Comparison of ENCODE assay signal across 10 cellular contexts in the genomic region with DNA sequence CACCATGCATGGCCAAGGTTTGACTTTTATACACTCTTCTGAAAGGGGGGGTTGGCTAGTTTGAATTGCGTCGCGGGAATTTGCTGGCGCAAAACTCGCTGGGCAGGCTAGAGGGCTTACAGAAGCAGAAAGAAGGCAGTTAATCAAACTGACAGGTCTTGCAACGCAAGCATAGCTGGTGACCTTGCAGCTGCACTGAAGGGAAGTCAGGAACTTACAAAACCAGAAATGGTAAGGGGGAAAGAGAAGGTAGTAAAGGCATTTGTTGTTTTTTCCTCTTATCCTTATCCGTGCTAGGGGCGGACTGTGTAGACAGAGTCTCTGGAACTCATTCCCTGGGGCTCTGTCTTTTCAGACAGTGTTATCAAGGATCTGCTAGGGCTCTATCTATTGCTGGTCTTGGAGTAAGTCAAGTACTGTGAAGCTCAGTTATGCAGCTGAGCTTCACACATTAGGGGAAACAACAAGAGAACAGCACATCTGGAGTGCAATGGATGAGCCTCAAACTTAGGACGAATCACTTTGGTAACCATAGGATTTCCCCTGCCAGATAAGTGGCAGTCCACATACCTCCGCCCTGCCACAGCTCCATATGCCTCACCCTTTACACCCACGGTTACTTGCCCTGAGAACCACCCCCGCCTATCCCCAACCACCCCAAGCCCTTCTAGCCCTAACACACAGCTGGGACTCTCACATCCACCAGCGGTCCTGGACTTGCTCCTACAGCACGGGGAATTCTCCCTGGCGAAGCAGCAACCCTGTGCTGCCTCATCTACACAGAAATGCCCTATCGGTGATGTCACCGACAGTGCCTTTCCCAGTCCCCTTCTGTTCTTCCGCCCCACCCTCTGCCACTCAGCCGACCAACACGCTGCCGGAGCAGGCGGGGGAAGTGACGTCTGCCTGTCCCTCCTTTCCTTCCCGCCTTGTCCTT.
A peak's percentile ranks its signal among the peaks of the same experiment; 100 is the strongest.
DNase-seq lines count a peak whose midpoint lies in the region; TF ChIP-seq lines count a peak whose summit lies in the region.
"Had no signal": no experiment of that assay in that cellular context is flagged by ENCODE, and none has a peak within 500 bp of the region (broad histone marks: within the 10 kb centered on the region; RNA-seq: fewer than 3 reads in every experiment).

No MANE protein-coding gene starts in this region.

- H3K27me3 ChIP-seq in spleen (replicated peaks in 1 of 7): peaks cover 0 to 29% (median 5%) of the 10 kb centered on the region in 7 donors

- DNase-seq in NCI-H82 (lab: John Stamatoyannopoulos, UW): peak; percentile 11
- DNase-seq in NCI-H82 treated with DMSO at 0.1 percent for 48 hours (lab: John Stamatoyannopoulos, UW; ENCODE audit: unreplicated experiment): no peak
- peak; percentile 60 for DNase-seq in SHP77 treated with DMSO at 0.1 percent for 48 hours (lab: John Stamatoyannopoulos, UW)
- DNase-seq in fibroblast of pulmonary artery (ENCODE audit: low read depth): peak; percentile 27
- peak; percentile 87 for DNase-seq in spleen
- no peak for DNase-seq in NCI-H187 treated with DMSO at 0.1 percent for 48 hours (lab: John Stamatoyannopoulos, UW)
- no peak for DNase-seq in DMS153 (lab: John Stamatoyannopoulos, UW)
- no peak for DNase-seq in epidermal melanocyte (ENCODE audit: insufficient read length, low spot score)
- DNase-seq: HCEC 1CT, T-cell had no signal

- intact Hi-C loops in spleen (cut with DNase I; ENCODE audit: low total_unique reads): no loop called here

- H3K4me3 ChIP-seq in fibroblast of pulmonary artery (replicated peaks; ENCODE audit: low read depth, low read length): no peak overlapping the region
- H3K4me3 ChIP-seq in spleen: peak overlapping the region in 1 of 8 donors; percentile 54

- no peaks in the 10 kb centered on the region for H3K4me1 ChIP-seq in spleen

- H3K36me3 ChIP-seq in spleen: no peaks in the 10 kb centered on the region

- TF ChIP-seq POLR2A in spleen (IDR thresholded peaks at IDR 0.05): no peak

- peak overlapping the region in 7 of 8 donors; percentile 19 to 90 (median 77) for H3K27ac ChIP-seq in spleen

- 9 to 20% (median 17%) methylated on average over 19 to 24 of the region's 24 CpGs for WGBS in spleen, 5 donors

- TF ChIP-seq CTCF in fibroblast of pulmonary artery (IDR thresholded peaks at IDR 0.05; ENCODE audit: low read length, missing control alignments) (no peak), spleen (IDR thresholded peaks at IDR 0.05 in 8 of 11, conservative IDR thresholded peaks at IDR 0.05 in 3 of 11) (no peak)

- H3K9me3 ChIP-seq in spleen: no peaks in the 10 kb centered on the region

Comparison
In these comparisons a context has a peak if more than half of its experiments do, and no peak if none do; other contexts are left out.
1. DNase-seq: peak in NCI-H82 (single experiment), SHP77 treated with DMSO at 0.1 percent for 48 hours (single experiment), fibroblast of pulmonary artery (single experiment) and spleen (single experiment); none in NCI-H82 treated with DMSO at 0.1 percent for 48 hours (single experiment), NCI-H187 treated with DMSO at 0.1 percent for 48 hours (single experiment), DMS153 (single experiment) and epidermal melanocyte (single experiment).